ENCODE assay signal across 8 cellular contexts in genomic region chr2:113757059-113757657, GRCh38. TPM values are rescaled to one million over a fixed set of nuclear protein-coding genes. Genes with fewer than 3 reads are reported as not detected.
DNase-seq lines count a peak whose midpoint lies in the region; ATAC-seq and TF ChIP-seq lines count a peak whose summit lies in the region.

No MANE protein-coding gene starts in this region.

- H3K4me1 ChIP-seq in SJCRH30 (peaks cover 5% of the 10 kb centered on the region; the same call in 1 of the 2 replicates), esophagus (ENCODE audit: control insufficient read depth in 2 of 2, insufficient read depth in 2 of 2, low read length in 1 of 2) (no peaks in the 10 kb centered on the region), parathyroid adenoma (no peaks in the 10 kb centered on the region)

- no peaks in the 10 kb centered on the region for H3K79me2 ChIP-seq in parathyroid adenoma

- peak overlapping the region; percentile 82 for H3K4me2 ChIP-seq in parathyroid adenoma (ENCODE audit: low read length)

- H3K9me3 ChIP-seq in SJCRH30 (replicated peaks) (no peaks in the 10 kb centered on the region), esophagus (ENCODE audit: control insufficient read depth in 2 of 2, insufficient read depth in 1 of 2, low read depth in 1 of 2, low read length in 1 of 2) (no peaks in the 10 kb centered on the region), parathyroid adenoma (ENCODE audit: control insufficient read depth, low read length) (no peaks in the 10 kb centered on the region)

- H2AFZ ChIP-seq in parathyroid adenoma = peak overlapping the region; percentile 89

- DNase-seq in H7 (no peak), SJCRH30 (no peak), NCI-H2081 treated with DMSO at 0.1 percent for 48 hours (lab: John Stamatoyannopoulos, UW) (no peak)
- no peak for DNase-seq in activated effector memory CD4-positive, alpha-beta T cell treated with Interleukin-2 at 50 U/mL for 16 hours

- no peaks in the 10 kb centered on the region; the same call in 1 of the 2 replicates for H3K36me3 ChIP-seq in H7 (replicated peaks; ENCODE audit: control insufficient read depth, insufficient read depth, low read length)
- peaks cover 13% of the 10 kb centered on the region for H3K36me3 ChIP-seq in SJCRH30
- no peaks in the 10 kb centered on the region for H3K36me3 ChIP-seq in esophagus (ENCODE audit: control insufficient read depth in 2 of 2, insufficient read depth in 2 of 2, low read length in 1 of 2)
- H3K36me3 ChIP-seq in parathyroid adenoma (ENCODE audit: control insufficient read depth, insufficient read depth, low read length) = no peaks in the 10 kb centered on the region

- H3K9ac ChIP-seq in parathyroid adenoma = no peak overlapping the region

- no peak for ATAC-seq in GM21619 (IDR thresholded peaks at IDR 0.05; ENCODE audit: unreplicated experiment)
- no peak for ATAC-seq in GM21360 (IDR thresholded peaks at IDR 0.05; ENCODE audit: unreplicated experiment)

- H3K27ac ChIP-seq in SJCRH30 = peak overlapping the region; percentile 81
- H3K27ac ChIP-seq in esophagus (ENCODE audit: low read depth in 2 of 2, low read length in 1 of 2) = peak overlapping the region; percentile 92 to 99
- H3K27ac ChIP-seq in parathyroid adenoma = peak overlapping the region; percentile 91

- H3K4me3 ChIP-seq in H7 (ENCODE audit: insufficient read depth, low read depth, low read length) = peak overlapping the region; percentile 90
- H3K4me3 ChIP-seq in SJCRH30 = peak overlapping the region; percentile 100
- peak overlapping the region; percentile 88 to 100 for H3K4me3 ChIP-seq in esophagus (ENCODE audit: low read depth in 1 of 2, low read length in 2 of 2)
- peak overlapping the region; percentile 70 for H3K4me3 ChIP-seq in parathyroid adenoma (ENCODE audit: low read depth, low read length)

- TF ChIP-seq CTCF in parathyroid adenoma (IDR thresholded peaks at IDR 0.05) = no peak

- 19 to 22% methylated on average over 17 of the region's 17 CpGs for WGBS in esophagus, 2 donors

- H3K27me3 ChIP-seq in H7 (ENCODE audit: control insufficient read depth, insufficient read depth, low read length) (no peaks in the 10 kb centered on the region), SJCRH30 (no peaks in the 10 kb centered on the region), esophagus (ENCODE audit: control insufficient read depth in 1 of 2, insufficient read depth in 2 of 2, low read length in 2 of 2) (no peaks in the 10 kb centered on the region), parathyroid adenoma (ENCODE audit: control insufficient read depth, insufficient read depth, low read length) (no peaks in the 10 kb centered on the region)

RNA-seq across cellular contexts. Expression of gene SLC35F5, which starts 0.7 kb away (rescaled TPM):
- 25.8 and 37.3 TPM in 2 replicates for total RNA-seq in H7 (2014; rRNA removed; shearing (Covaris generic))
- total RNA-seq in SJCRH30 (2014; rRNA removed; shearing (Covaris generic)) = 81.2 and 88.7 TPM in 2 replicates
- 10 to 100 TPM; 19.8 to 31.3 TPM for polyA plus RNA-seq in esophagus
